Comparison of ENCODE assay signal across 8 cellular contexts in genomic region chr16:78002915-78003538, GRCh38. TPM values are rescaled to one million over a fixed set of nuclear protein-coding genes. Genes with fewer than 3 reads are reported as not detected.
A peak's percentile ranks its signal among the peaks of the same experiment; 100 is the strongest.
DNase-seq lines count a peak whose midpoint lies in the region; ATAC-seq, FAIRE-seq and TF ChIP-seq lines count a peak whose summit lies in the region.

No MANE protein-coding gene starts in this region.

- H3K9me3 ChIP-seq in MG63 (no peaks in the 10 kb centered on the region), pancreas (no peaks in the 10 kb centered on the region)

- H3K36me3 ChIP-seq in MG63 (no peaks in the 10 kb centered on the region), pancreas (no peaks in the 10 kb centered on the region)

- no peak overlapping the region for H3K27ac ChIP-seq in pancreas

- FAIRE-seq in pancreas (lab: Jason Lieb, UNC) = no peak

- no peaks in the 10 kb centered on the region for H3K27me3 ChIP-seq in MG63
- H3K27me3 ChIP-seq in pancreas = no peaks in the 10 kb centered on the region

- no peaks in the 10 kb centered on the region for H3K4me1 ChIP-seq in pancreas

- intact Hi-C loops in pancreas (cut with DNase I) = no loop called here

- TF ChIP-seq CTCF in pancreas (IDR thresholded peaks at IDR 0.05) = peak; percentile 63 to 82 (median 72)

- WGBS in pancreas, 2 donors = 15 to 17% methylated on average over 11 of the region's 11 CpGs

- DNase-seq in GM04504 (ENCODE audit: low read depth) (peak; percentile 69), HCEC 1CT (peak; percentile 72), MG63 (peak; percentile 68), SHP77 treated with DMSO at 0.1 percent for 48 hours (lab: John Stamatoyannopoulos, UW) (peak; percentile 85), glomerular endothelial cell (ENCODE audit: extremely low read depth, low read depth, low spot score) (peak; percentile 79), pancreas (peak; percentile 66 to 80 (median 78)), ureter (ENCODE audit: low spot score) (peak; percentile 84)
- DNase-seq in activated gamma-delta T cell treated with anti-CD3 and anti-CD28 coated beads, Interleukin-2, amount 50 U/mL, for 16 hours (ENCODE audit: low read depth) = peak; percentile 12

- ATAC-seq in pancreas = peak; percentile 87 to 98 (median 96)

- H3K4me3 ChIP-seq in MG63 (no peak overlapping the region), pancreas (no peak overlapping the region)

RNA-seq across cellular contexts. Expression of gene CLEC3A, which starts 19.3 kb away (rescaled TPM):
- not detected in 2 replicates for total RNA-seq in MG63 (2014; rRNA removed; shearing (Covaris generic); ENCODE audit: low replicate concordance)
- total RNA-seq in glomerular endothelial cell (not detected in 2 replicates), pancreas (not detected), ureter (not detected)
- not detected for polyA plus RNA-seq in pancreas

Comparison
In these comparisons a context has a peak if more than half of its experiments do, and no peak if none do; other contexts are left out.
1. DNase-seq: peak in every context shown above with its lines; median percentile 85 in SHP77 treated with DMSO at 0.1 percent for 48 hours; 84 in ureter; 79 in glomerular endothelial cell; 78 in pancreas; 72 in HCEC 1CT; 69 in GM04504; 68 in MG63; 12 in activated gamma-delta T cell treated with anti-CD3 and anti-CD28 coated beads, Interleukin-2, amount 50 U/mL, for 16 hours.